Comparison of ENCODE assay signal across 1 cellular context in the genomic region with DNA sequence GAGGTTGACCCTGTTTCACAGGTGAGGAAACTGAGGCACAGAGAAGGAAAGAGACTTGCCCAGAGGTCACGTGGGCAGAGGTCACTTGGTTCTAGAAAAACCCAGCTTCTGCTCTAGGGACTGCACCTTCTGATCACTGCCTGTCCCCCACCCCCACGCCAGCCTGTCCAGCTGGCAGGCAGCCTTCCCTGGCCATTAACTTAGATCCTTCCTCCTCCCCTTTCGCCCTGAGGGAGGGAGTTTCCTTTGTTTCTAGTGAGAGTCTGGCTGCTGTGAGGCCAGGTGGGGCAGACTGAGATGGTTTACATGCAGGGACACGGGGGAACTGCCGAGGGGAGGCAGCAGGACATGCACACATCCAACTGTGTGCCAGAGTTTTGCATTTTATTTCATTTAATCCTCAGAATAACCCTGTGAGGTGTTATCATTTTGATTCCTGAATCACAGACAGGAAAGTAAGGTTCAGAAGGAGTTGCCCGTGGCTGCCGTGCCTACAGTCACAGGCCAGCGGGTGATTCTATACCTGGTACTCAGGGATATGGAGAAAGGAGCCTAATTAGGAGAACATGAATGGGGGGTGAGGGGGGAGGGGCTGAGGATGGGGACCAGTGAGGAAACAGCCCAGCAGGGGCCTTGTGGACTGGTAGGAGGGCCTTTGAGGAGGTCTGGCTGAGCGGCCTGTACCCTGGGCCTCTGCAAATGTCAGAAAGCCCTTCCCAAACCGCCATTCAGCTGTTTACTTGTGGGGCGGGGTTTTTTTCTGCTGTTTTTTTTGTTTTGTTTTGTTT.
TF ChIP-seq lines count a peak whose summit lies in the region.

No MANE protein-coding gene starts in this region.

TF ChIP-seq in WTC11, 78 proteins besides CTCF, POLR2A, EP300 and RAD21 (continued from another document):
- TF ChIP-seq, protein P1, sequence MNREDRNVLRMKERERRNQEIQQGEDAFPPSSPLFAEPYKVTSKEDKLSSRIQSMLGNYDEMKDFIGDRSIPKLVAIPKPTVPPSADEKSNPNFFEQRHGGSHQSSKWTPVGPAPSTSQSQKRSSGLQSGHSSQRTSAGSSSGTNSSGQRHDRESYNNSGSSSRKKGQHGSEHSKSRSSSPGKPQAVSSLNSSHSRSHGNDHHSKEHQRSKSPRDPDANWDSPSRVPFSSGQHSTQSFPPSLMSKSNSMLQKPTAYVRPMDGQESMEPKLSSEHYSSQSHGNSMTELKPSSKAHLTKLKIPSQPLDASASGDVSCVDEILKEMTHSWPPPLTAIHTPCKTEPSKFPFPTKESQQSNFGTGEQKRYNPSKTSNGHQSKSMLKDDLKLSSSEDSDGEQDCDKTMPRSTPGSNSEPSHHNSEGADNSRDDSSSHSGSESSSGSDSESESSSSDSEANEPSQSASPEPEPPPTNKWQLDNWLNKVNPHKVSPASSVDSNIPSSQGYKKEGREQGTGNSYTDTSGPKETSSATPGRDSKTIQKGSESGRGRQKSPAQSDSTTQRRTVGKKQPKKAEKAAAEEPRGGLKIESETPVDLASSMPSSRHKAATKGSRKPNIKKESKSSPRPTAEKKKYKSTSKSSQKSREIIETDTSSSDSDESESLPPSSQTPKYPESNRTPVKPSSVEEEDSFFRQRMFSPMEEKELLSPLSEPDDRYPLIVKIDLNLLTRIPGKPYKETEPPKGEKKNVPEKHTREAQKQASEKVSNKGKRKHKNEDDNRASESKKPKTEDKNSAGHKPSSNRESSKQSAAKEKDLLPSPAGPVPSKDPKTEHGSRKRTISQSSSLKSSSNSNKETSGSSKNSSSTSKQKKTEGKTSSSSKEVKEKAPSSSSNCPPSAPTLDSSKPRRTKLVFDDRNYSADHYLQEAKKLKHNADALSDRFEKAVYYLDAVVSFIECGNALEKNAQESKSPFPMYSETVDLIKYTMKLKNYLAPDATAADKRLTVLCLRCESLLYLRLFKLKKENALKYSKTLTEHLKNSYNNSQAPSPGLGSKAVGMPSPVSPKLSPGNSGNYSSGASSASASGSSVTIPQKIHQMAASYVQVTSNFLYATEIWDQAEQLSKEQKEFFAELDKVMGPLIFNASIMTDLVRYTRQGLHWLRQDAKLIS (CRISPR knock-in tag; IDR thresholded peaks at IDR 0.05; ENCODE audit: borderline replicate concordance) = no peak
- no peak for TF ChIP-seq PRRX2 (CRISPR knock-in tag; IDR thresholded peaks at IDR 0.05)
- no peak for TF ChIP-seq SMAD4 (CRISPR knock-in tag; IDR thresholded peaks at IDR 0.05)
- no peak for TF ChIP-seq CREM (CRISPR knock-in tag; IDR thresholded peaks at IDR 0.05)
- no peak; the same call in 1 of the 2 replicates for TF ChIP-seq FOXK1 (CRISPR knock-in tag; IDR thresholded peaks at IDR 0.05)
- TF ChIP-seq, protein P2, sequence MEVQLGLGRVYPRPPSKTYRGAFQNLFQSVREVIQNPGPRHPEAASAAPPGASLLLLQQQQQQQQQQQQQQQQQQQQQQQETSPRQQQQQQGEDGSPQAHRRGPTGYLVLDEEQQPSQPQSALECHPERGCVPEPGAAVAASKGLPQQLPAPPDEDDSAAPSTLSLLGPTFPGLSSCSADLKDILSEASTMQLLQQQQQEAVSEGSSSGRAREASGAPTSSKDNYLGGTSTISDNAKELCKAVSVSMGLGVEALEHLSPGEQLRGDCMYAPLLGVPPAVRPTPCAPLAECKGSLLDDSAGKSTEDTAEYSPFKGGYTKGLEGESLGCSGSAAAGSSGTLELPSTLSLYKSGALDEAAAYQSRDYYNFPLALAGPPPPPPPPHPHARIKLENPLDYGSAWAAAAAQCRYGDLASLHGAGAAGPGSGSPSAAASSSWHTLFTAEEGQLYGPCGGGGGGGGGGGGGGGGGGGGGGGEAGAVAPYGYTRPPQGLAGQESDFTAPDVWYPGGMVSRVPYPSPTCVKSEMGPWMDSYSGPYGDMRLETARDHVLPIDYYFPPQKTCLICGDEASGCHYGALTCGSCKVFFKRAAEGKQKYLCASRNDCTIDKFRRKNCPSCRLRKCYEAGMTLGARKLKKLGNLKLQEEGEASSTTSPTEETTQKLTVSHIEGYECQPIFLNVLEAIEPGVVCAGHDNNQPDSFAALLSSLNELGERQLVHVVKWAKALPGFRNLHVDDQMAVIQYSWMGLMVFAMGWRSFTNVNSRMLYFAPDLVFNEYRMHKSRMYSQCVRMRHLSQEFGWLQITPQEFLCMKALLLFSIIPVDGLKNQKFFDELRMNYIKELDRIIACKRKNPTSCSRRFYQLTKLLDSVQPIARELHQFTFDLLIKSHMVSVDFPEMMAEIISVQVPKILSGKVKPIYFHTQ (CRISPR knock-in tag; IDR thresholded peaks at IDR 0.05) = no peak
- no peak for TF ChIP-seq NFE2L1 (CRISPR knock-in tag; IDR thresholded peaks at IDR 0.05)
- no peak for TF ChIP-seq GABPB1 (CRISPR knock-in tag; IDR thresholded peaks at IDR 0.05)
- TF ChIP-seq, protein P3, sequence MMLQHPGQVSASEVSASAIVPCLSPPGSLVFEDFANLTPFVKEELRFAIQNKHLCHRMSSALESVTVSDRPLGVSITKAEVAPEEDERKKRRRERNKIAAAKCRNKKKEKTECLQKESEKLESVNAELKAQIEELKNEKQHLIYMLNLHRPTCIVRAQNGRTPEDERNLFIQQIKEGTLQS (CRISPR knock-in tag; conservative IDR thresholded peaks at IDR 0.05) = no peak
- TF ChIP-seq, protein P4, sequence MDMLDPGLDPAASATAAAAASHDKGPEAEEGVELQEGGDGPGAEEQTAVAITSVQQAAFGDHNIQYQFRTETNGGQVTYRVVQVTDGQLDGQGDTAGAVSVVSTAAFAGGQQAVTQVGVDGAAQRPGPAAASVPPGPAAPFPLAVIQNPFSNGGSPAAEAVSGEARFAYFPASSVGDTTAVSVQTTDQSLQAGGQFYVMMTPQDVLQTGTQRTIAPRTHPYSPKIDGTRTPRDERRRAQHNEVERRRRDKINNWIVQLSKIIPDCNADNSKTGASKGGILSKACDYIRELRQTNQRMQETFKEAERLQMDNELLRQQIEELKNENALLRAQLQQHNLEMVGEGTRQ (CRISPR knock-in tag; IDR thresholded peaks at IDR 0.05) = peak; percentile 86
- no peak for TF ChIP-seq ZNF671 (CRISPR knock-in tag; IDR thresholded peaks at IDR 0.05)
- peak; percentile 68; the same call in 1 of the 2 replicates for TF ChIP-seq ZNF121 (CRISPR knock-in tag; IDR thresholded peaks at IDR 0.05)
